ENCODE assay signal across 8 cellular contexts in genomic region chr6:17885079-17885478, GRCh38.
DNase-seq lines count a peak whose midpoint lies in the region; ATAC-seq and TF ChIP-seq lines count a peak whose summit lies in the region.

No MANE protein-coding gene starts in this region.

- no peak overlapping the region for H2BK120ac ChIP-seq in IMR-90 (ENCODE audit: low read depth, low read length)

- POLR2A ChIA-PET in IMR-90 (lab: Charles Lee; ENCODE audit: unreplicated experiment) = no interaction called here

- H3K9me3 ChIP-seq in IMR-90 (ENCODE audit: control insufficient read depth, insufficient read depth, low read length) (no peaks in the 10 kb centered on the region), vagina (no peaks in the 10 kb centered on the region), WERI-Rb-1 (ENCODE audit: severe bottlenecking) (no peaks in the 10 kb centered on the region)

- no peak for TF ChIP-seq POLR2A in IMR-90 (IDR thresholded peaks at IDR 0.05; ENCODE audit: low read depth, low read length)
- TF ChIP-seq POLR2A in vagina (IDR thresholded peaks at IDR 0.05) = no peak

- H3K27ac ChIP-seq in IMR-90 (ENCODE audit: insufficient read depth, low read length) = no peak overlapping the region
- no peak overlapping the region for H3K27ac ChIP-seq in vagina
- no peak overlapping the region for H3K27ac ChIP-seq in WERI-Rb-1

- no peak overlapping the region for H2BK15ac ChIP-seq in IMR-90 (ENCODE audit: low read depth, low read length)

- H3K9me3 Mint-ChIP-seq in glutamatergic neuron (ENCODE audit: unreplicated experiment) = peaks cover 20% of the 10 kb centered on the region

- H2BK20ac ChIP-seq in IMR-90 (ENCODE audit: low read depth, low read length) = no peak overlapping the region

- H3K56ac ChIP-seq in IMR-90 (ENCODE audit: extremely low read depth, insufficient read depth, low read length) = no peak overlapping the region

- H2BK5ac ChIP-seq in IMR-90 (ENCODE audit: low read depth, low read length, poor library complexity, severe bottlenecking) = no peak overlapping the region

- no peaks in the 10 kb centered on the region for H3K36me3 Mint-ChIP-seq in glutamatergic neuron (ENCODE audit: unreplicated experiment)

- H2AK9ac ChIP-seq in IMR-90 (replicated peaks; ENCODE audit: low read depth, low read length, poor library complexity) = no peak overlapping the region

- intact Hi-C loops in IMR-90 (cut with micrococcal nuclease) (no loop called here), vagina (cut with DNase I) (no loop called here)

- TF ChIP-seq CTCF in IMR-90 (conservative IDR thresholded peaks at IDR 0.05; ENCODE audit: low read depth, low read length) = no peak
- no peak for TF ChIP-seq CTCF in glutamatergic neuron (IDR thresholded peaks at IDR 0.05; ENCODE audit: partially characterized antibody, unreplicated experiment)
- TF ChIP-seq CTCF in vagina (IDR thresholded peaks at IDR 0.05) = no peak
- TF ChIP-seq CTCF in WERI-Rb-1 (IDR thresholded peaks at IDR 0.05; ENCODE audit: low read depth, low read length) = no peak

- no peak overlapping the region for H4K91ac ChIP-seq in IMR-90 (ENCODE audit: insufficient read depth, low read depth, low read length)

- no peak overlapping the region for H2AFZ ChIP-seq in IMR-90 (replicated peaks; ENCODE audit: low read length, poor library complexity)

- H3K14ac ChIP-seq in IMR-90 (replicated peaks; ENCODE audit: low read depth, low read length) = peak overlapping the region; percentile 46; the same call in 1 of the 2 replicates

- no peak overlapping the region for H3K18ac ChIP-seq in IMR-90 (ENCODE audit: low read depth, low read length)

- no CpG with 5 or more reads among the region's 1 CpG for WGBS in IMR-90 (ENCODE audit: extremely low coverage in 2 of 2, insufficient read length in 1 of 2), 2 experiments

- peak overlapping the region; percentile 43; the same call in 1 of the 2 replicates for H3K23ac ChIP-seq in IMR-90 (ENCODE audit: low read depth, low read length)

- H3K4me1 Mint-ChIP-seq in glutamatergic neuron (ENCODE audit: low read depth, unreplicated experiment) = peaks cover 38% of the 10 kb centered on the region

- no peak overlapping the region for H4K5ac ChIP-seq in IMR-90 (ENCODE audit: low read depth, low read length)

- H3K9me1 ChIP-seq in IMR-90 (ENCODE audit: insufficient read depth, low read length) = peaks cover 19% of the 10 kb centered on the region

- H3K27me3 ChIP-seq in IMR-90 (ENCODE audit: control insufficient read depth, insufficient read depth, low read length) (no peaks in the 10 kb centered on the region), vagina (no peaks in the 10 kb centered on the region), WERI-Rb-1 (ENCODE audit: insufficient read depth, low read depth, severe bottlenecking) (no peaks in the 10 kb centered on the region)

- no peak for TF ChIP-seq RAD21 in IMR-90 (IDR thresholded peaks at IDR 0.05; ENCODE audit: low read length)

- H3K4me2 ChIP-seq in IMR-90 (ENCODE audit: low read depth, low read length) = no peak overlapping the region

- CTCF ChIA-PET in IMR-90 (lab: Yijun Ruan, JAX) = no interaction called here

- dilution Hi-C loops in IMR-90 (cut with HindIII; ENCODE audit: low sequenced_read_pairs, unreplicated experiment) = no loop called here

- H4K8ac ChIP-seq in IMR-90 (ENCODE audit: low read depth in 2 of 2, low read length in 2 of 2) = no peak overlapping the region

- H3K79me1 ChIP-seq in IMR-90 (ENCODE audit: low read depth in 1 of 2, low read length in 2 of 2) = peaks cover 14 to 66% of the 10 kb centered on the region in 2 experiments; a peak in 3 of 4 replicates

- H3K4ac ChIP-seq in IMR-90 (ENCODE audit: low read depth, low read length) = no peak overlapping the region; the same call in 1 of the 2 replicates

- DNase-seq in IMR-90 = peak; percentile 19
- no peak for DNase-seq in glutamatergic neuron
- no peak for DNase-seq in vagina (ENCODE audit: extremely low spot score in 2 of 2)
- no peak for DNase-seq in WERI-Rb-1
- DNase-seq in putamen (ENCODE audit: low spot score) = no peak
- no peak for DNase-seq in NCI-H2029 (lab: John Stamatoyannopoulos, UW)

- H3K4me3 Mint-ChIP-seq in glutamatergic neuron (ENCODE audit: unreplicated experiment) = no peak overlapping the region

- H3K4me3 ChIP-seq in IMR-90 (ENCODE audit: insufficient read depth, low read depth, low read length) (no peak overlapping the region), vagina (no peak overlapping the region), WERI-Rb-1 (ENCODE audit: low read depth, low read length) (no peak overlapping the region)

- no peaks in the 10 kb centered on the region; the same call in 1 of the 2 replicates for H4K20me1 ChIP-seq in IMR-90 (ENCODE audit: insufficient read depth, low read length)

- H3K27me3 Mint-ChIP-seq in glutamatergic neuron (ENCODE audit: unreplicated experiment) = peaks cover 5% of the 10 kb centered on the region

- H3K4me1 ChIP-seq in IMR-90 (ENCODE audit: control insufficient read depth, insufficient read depth, low read length) = peaks cover 4% of the 10 kb centered on the region
- H3K4me1 ChIP-seq in vagina = peaks cover 30% of the 10 kb centered on the region

- in situ Hi-C loops in IMR-90 (cut with MboI; ENCODE audit: low sequenced_read_pairs) = no loop called here

- H3K27ac Mint-ChIP-seq in glutamatergic neuron (ENCODE audit: unreplicated experiment) = peak overlapping the region; percentile 99

- no TSS peak for BruUV-seq in IMR-90 (replicated peaks; lab: Mats Ljungman, UMichigan)

- H3K36me3 ChIP-seq in IMR-90 (ENCODE audit: control insufficient read depth, insufficient read depth, low read length) (no peaks in the 10 kb centered on the region; the same call in 1 of the 2 replicates), vagina (no peaks in the 10 kb centered on the region), WERI-Rb-1 (peaks cover 4% of the 10 kb centered on the region; the same call in 1 of the 2 replicates)

- H2AK5ac ChIP-seq in IMR-90 (ENCODE audit: low read depth, low read length) = no peak overlapping the region

- ATAC-seq in GM18511 (IDR thresholded peaks at IDR 0.05; ENCODE audit: unreplicated experiment) (peak; percentile 47), GM21529 (IDR thresholded peaks at IDR 0.05; ENCODE audit: unreplicated experiment) (peak; percentile 45), IMR-90 (ENCODE audit: low read depth) (peak; percentile 61)

- H3K9ac ChIP-seq in IMR-90 (ENCODE audit: low read depth, low read length) = no peak overlapping the region

TF ChIP-seq in IMR-90, 13 proteins besides CTCF, POLR2A, EP300 and RAD21:
- no peak for TF ChIP-seq MXI1 (IDR thresholded peaks at IDR 0.05; ENCODE audit: borderline replicate concordance, low read depth, low read length)
